In genomic region chr12:108373111-108373510, GRCh38 we compare ENCODE assay signal across 16 cellular contexts. TPM values are rescaled to one million over a fixed set of nuclear protein-coding genes. Genes with fewer than 3 reads are reported as not detected.
DNase-seq lines count a peak whose midpoint lies in the region; ATAC-seq, FAIRE-seq and TF ChIP-seq lines count a peak whose summit lies in the region.
"Had no signal": no experiment of that assay in that cellular context is flagged by ENCODE, and none has a peak within 500 bp of the region (broad histone marks: within the 10 kb centered on the region; RNA-seq: fewer than 3 reads in every experiment).

No MANE protein-coding gene starts in this region.

- H3K9me1 ChIP-seq in K562 (ENCODE audit: control insufficient read depth, insufficient read depth, low read length): no peaks in the 10 kb centered on the region

- intact Hi-C loops in K562 (cut with micrococcal nuclease): no loop called here

- H3K79me2 ChIP-seq in K562 (ENCODE audit: control insufficient read depth, insufficient read depth, low read length): no peaks in the 10 kb centered on the region

- POLR2A ChIA-PET in K562 (lab: Yijun Ruan, JAX): no interaction called here

- TF ChIP-seq POLR2A in K562 (conservative IDR thresholded peaks at IDR 0.05): no peak

- no peak overlapping the region for H3K9ac ChIP-seq in K562 (ENCODE audit: insufficient read depth in 1 of 2, low read depth in 2 of 2, low read length in 2 of 2)
- H3K9ac ChIP-seq: BLaER1 treated with 17β-estradiol and CSF1 and Interleukin-3, amounts not matched to agents 10 nM and 100 nM had no signal

- no peak overlapping the region for H3K4me3 ChIP-seq in HFF-Myc (replicated peaks; ENCODE audit: low read depth, low read length)
- no peak overlapping the region for H3K4me3 ChIP-seq in K562
- H3K4me3 ChIP-seq: BLaER1 treated with 17β-estradiol and CSF1 and Interleukin-3, amounts not matched to agents 10 nM and 100 nM; heart right ventricle; prostate gland; transverse colon had no signal

- no peak overlapping the region for H3K4me2 ChIP-seq in K562 (ENCODE audit: insufficient read depth, low read length)

- DNase-seq in HFF-Myc (ENCODE audit: extremely low read depth, low read depth) (no peak), K562 (ENCODE audit: extremely low read depth in 1 of 4, low spot score in 3 of 4) (peak in 3 of 4 experiments; percentile 8 to 49 (median 38)), iPS-NIHi7 (ENCODE audit: extremely low spot score) (peak; percentile 59), substantia nigra (lab: John Stamatoyannopoulos, UW) (no peak)
- DNase-seq in stimulated activated CD4-positive, alpha-beta T cell treated with anti-CD3 and anti-CD28 coated beads, Interleukin-4, amount 100 ng/mL, for 4 hours: no peak
- no peak for DNase-seq in stimulated activated CD4-positive, alpha-beta T cell treated with anti-CD3 and anti-CD28 coated beads, Interleukin-2, amount 100 ng/mL, for 48 hours
- DNase-seq: activated gamma-delta T cell treated with Interleukin-2 at 50 U/mL for 16 hours; heart right ventricle; stimulated activated CD4-positive, alpha-beta T cell treated with anti-CD3 and anti-CD28 coated beads, Interleukin-2, amount 100 ng/mL, for 24 hours; transverse colon had no signal

- H3K36me3 ChIP-seq in K562 (ENCODE audit: control insufficient read depth, insufficient read depth, low read length): no peaks in the 10 kb centered on the region
- H3K36me3 ChIP-seq: heart right ventricle, prostate gland, transverse colon had no signal

- TF ChIP-seq RAD21 in K562 (CRISPR knock-in tag; conservative IDR thresholded peaks at IDR 0.05 in 1 of 2, IDR thresholded peaks at IDR 0.05 in 1 of 2): peak in 1 of 2 experiments; percentile 51; a peak in 2 of 4 replicates

- no peak overlapping the region for H3K27ac ChIP-seq in C4-2B
- no peak overlapping the region for H3K27ac ChIP-seq in K562 (ENCODE audit: extremely low read depth, low read depth, low read length)
- H3K27ac ChIP-seq in substantia nigra (ENCODE audit: low read depth, low read length, poor library complexity, severe bottlenecking): no peak overlapping the region
- H3K27ac ChIP-seq: BLaER1 treated with 17β-estradiol and CSF1 and Interleukin-3, amounts not matched to agents 10 nM and 100 nM; heart right ventricle; prostate gland; transverse colon had no signal

- H3K4me1 ChIP-seq in K562 (replicated peaks in 1 of 2; ENCODE audit: control insufficient read depth in 2 of 2, insufficient read depth in 2 of 2, low read length in 2 of 2): no peaks in the 10 kb centered on the region; a peak in 1 of 5 replicates
- H3K4me1 ChIP-seq: prostate gland, transverse colon had no signal

- TF ChIP-seq CTCF in C4-2B (conservative IDR thresholded peaks at IDR 0.05): peak; percentile 29; the same call in 1 of the 2 replicates
- peak; percentile 54 for TF ChIP-seq CTCF in HFF-Myc (IDR thresholded peaks at IDR 0.05; ENCODE audit: low read depth, low read length, missing control alignments)
- peak; percentile 42 to 79 (median 43) for TF ChIP-seq CTCF in K562 (IDR thresholded peaks at IDR 0.05 in 2 of 3, conservative IDR thresholded peaks at IDR 0.05 in 1 of 3; ENCODE audit: insufficient read depth in 2 of 3, low read depth in 1 of 3, low read length in 3 of 3)

- no peaks in the 10 kb centered on the region for H4K20me1 ChIP-seq in K562 (replicated peaks; ENCODE audit: control insufficient read depth, insufficient read depth, low read length)

- in situ Hi-C loops in K562 (cut with MboI): no loop called here

- WGBS in K562 (ENCODE audit: insufficient coverage, low coverage, missing lambda C conversion rate): 0% methylated on average over 1 of the region's 1 CpG

- H3K27me3 ChIP-seq in K562 (ENCODE audit: control insufficient read depth in 2 of 2, insufficient read depth in 2 of 2, low read length in 2 of 2): peaks cover 2 to 15% of the 10 kb centered on the region in 2 experiments; a peak in 4 of 5 replicates
- H3K27me3 ChIP-seq: heart right ventricle, transverse colon had no signal

- H3K9me3 ChIP-seq in K562 (replicated peaks; ENCODE audit: control insufficient read depth, insufficient read depth, low read depth, low read length): no peaks in the 10 kb centered on the region
- H3K9me3 ChIP-seq: prostate gland, transverse colon had no signal

- no peak overlapping the region for H2AFZ ChIP-seq in K562 (ENCODE audit: low read depth, low read length)

- FAIRE-seq in K562 (lab: Jason Lieb, UNC): no peak

- TF ChIP-seq EP300 in K562 (IDR thresholded peaks at IDR 0.05; ENCODE audit: low read length): no peak

- CTCF ChIA-PET in K562 (lab: Yijun Ruan, JAX; ENCODE audit: low intra/inter-chr PET ratio): interaction anchor here (0.6 kb wide), 1 partner anchor 62 kb away, joined by 3 read pairs; no protein-coding TSS in a partner anchor

- no peak for ATAC-seq in K562
- ATAC-seq in HG03469 (IDR thresholded peaks at IDR 0.05; ENCODE audit: unreplicated experiment): no peak
- ATAC-seq: heart right ventricle, left lobe of liver had no signal

- no TSS peak for BruUV-seq in K562 (replicated peaks; lab: Mats Ljungman, UMichigan)

TF ChIP-seq in K562, 482 proteins besides CTCF, POLR2A, EP300 and RAD21 (continues in another document):
- TF ChIP-seq MCM7 (IDR thresholded peaks at IDR 0.05): no peak
- no peak for TF ChIP-seq MXI1 (IDR thresholded peaks at IDR 0.05; ENCODE audit: low read depth, low read length)
- no peak for TF ChIP-seq DACH1 (IDR thresholded peaks at IDR 0.05; ENCODE audit: partially characterized antibody)
- no peak for TF ChIP-seq CREB3 (tag; conservative IDR thresholded peaks at IDR 0.05; ENCODE audit: low read depth)
- no peak for TF ChIP-seq RBM34 (IDR thresholded peaks at IDR 0.05; ENCODE audit: borderline replicate concordance, insufficient read depth, low read length)
- TF ChIP-seq GATAD2B (IDR thresholded peaks at IDR 0.05; ENCODE audit: borderline replicate concordance): no peak
- no peak for TF ChIP-seq ZNF408 (CRISPR knock-in tag; IDR thresholded peaks at IDR 0.05; ENCODE audit: low read depth)

RNA-seq across cellular contexts. Expression of gene CMKLR1, which starts 34.0 kb away (rescaled TPM):
- 3.0 and 7.0 TPM in 2 replicates for total RNA-seq in K562 (2011; cell fraction: chromatin; rRNA removed; ENCODE audit: low replicate concordance)
- total RNA-seq in K562 (2011; cell fraction: nucleolus; rRNA removed): 3.2 and 3.4 TPM in 2 replicates
- 3.7 and 4.0 TPM in 2 replicates for total RNA-seq in K562 (2011; cell fraction: nucleoplasm; rRNA removed)
- total RNA-seq in K562 (2014; rRNA removed): 0.16 and 0.32 TPM in 2 replicates
- total RNA-seq in K562 (2014; rRNA removed; fragmentation: Illumina TruSeq; extraction: Trizol): 0.11 and 0.29 TPM in 2 replicates
- total RNA-seq in K562 (2015; rRNA removed; fragmentation: Illumina TruSeq; extraction: Trizol): 0.15 and 0.33 TPM in 2 replicates
- 0.20 and 0.29 TPM in 2 replicates for total RNA-seq in K562 (2021)
- polyA plus RNA-seq in K562 (2011; rRNA removed): 0.30 and 1.4 TPM in 2 replicates
- polyA plus RNA-seq in K562 (2011; cell fraction: cytosol; rRNA removed): 0.28 and 1.0 TPM in 2 replicates
- 0.41 and 1.3 TPM in 2 replicates for polyA plus RNA-seq in K562 (2011; cell fraction: nucleus; rRNA removed)
- 0.11 and 0.25 TPM in 2 replicates for polyA plus RNA-seq in K562 (2012)
- 0.33 and 0.67 TPM in 2 replicates for polyA plus RNA-seq in K562 (2014; fragmentation: Illumina TruSeq; extraction: Trizol)
- polyA plus RNA-seq in K562 (2014; fragmentation: Nextera tagmentation; extraction: Ambion mirVana): under 1 TPM; 0.11 to 0.13 TPM
- 0.12 and 0.36 TPM in 2 replicates for polyA plus RNA-seq in K562 (2014; rRNA removed)
- polyA minus RNA-seq in K562 (2011; rRNA and poly(A)+ RNA removed): 0.42 and 2.6 TPM in 2 replicates
- 1.2 TPM in 1 of 2 replicates, not detected in the other for polyA minus RNA-seq in K562 (2011; cell fraction: cytosol; rRNA and poly(A)+ RNA removed)
- 0.22 and 1.1 TPM in 2 replicates for polyA minus RNA-seq in K562 (2011; cell fraction: nucleus; rRNA and poly(A)+ RNA removed)
- total RNA-seq: G401 had no signal

Comparison
In these comparisons a context has a peak if more than half of its experiments do, and no peak if none do; other contexts are left out.
1. DNase-seq: peak in K562 (3 of 4) and iPS-NIHi7 (single experiment); none in HFF-Myc (single experiment), stimulated activated CD4-positive, alpha-beta T cell treated with anti-CD3 and anti-CD28 coated beads, Interleukin-4, amount 100 ng/mL, for 4 hours (0 of 2), stimulated activated CD4-positive, alpha-beta T cell treated with anti-CD3 and anti-CD28 coated beads, Interleukin-2, amount 100 ng/mL, for 48 hours (0 of 2) and substantia nigra (0 of 49).
2. Peak in every context shown above with its lines, with median percentiles within 50 percentile points of each other: CTCF ChIP-seq.